26 cellular contexts compared by ENCODE assay signal in the genomic region with DNA sequence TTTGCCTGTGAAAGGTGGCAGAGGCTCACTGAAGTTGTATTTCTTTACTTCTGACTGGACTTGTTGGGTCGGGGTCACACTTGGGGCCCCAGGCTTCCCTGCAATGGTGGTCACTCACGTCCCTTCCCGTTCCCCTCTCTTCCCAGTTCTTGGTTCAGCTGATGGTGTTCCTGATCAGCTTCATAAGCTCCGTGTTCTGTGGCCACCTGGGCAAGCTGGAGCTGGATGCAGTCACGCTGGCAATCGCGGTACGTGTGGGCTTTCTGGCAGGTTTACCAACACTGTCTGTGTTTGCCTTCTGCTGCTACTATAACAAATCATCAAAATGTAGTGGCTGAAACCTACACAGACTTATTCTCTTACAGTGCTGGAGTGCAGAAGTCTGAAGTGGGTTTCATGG. TPM values are rescaled to one million over a fixed set of nuclear protein-coding genes. Genes with fewer than 3 reads are reported as not detected.
"Had no signal": no experiment of that assay in that cellular context is flagged by ENCODE, and none has a peak within 500 bp of the region (broad histone marks: within the 10 kb centered on the region; RNA-seq: fewer than 3 reads in every experiment).

No MANE protein-coding gene starts in this region.

- H2AFZ ChIP-seq: hepatocyte had no signal

- FAIRE-seq: pancreas, urothelium cell line had no signal

- H3K4me3 ChIP-seq: heart right ventricle, hepatocyte, left ventricle myocardium inferior, lung, pancreas, psoas muscle, skin epidermis, stomach, testis, thyroid gland, upper lobe of right lung had no signal

- H3K36me3 ChIP-seq: heart right ventricle, left ventricle myocardium inferior, pancreas, stomach, thyroid gland, upper lobe of right lung had no signal

- H3K4me2 ChIP-seq: hepatocyte had no signal

- DNase-seq: heart right ventricle; islet precursor cell; left ventricle myocardium inferior; mesendoderm; naive B cell; natural killer cell; nucleus accumbens; pancreas; psoas muscle; stimulated activated CD4-positive, alpha-beta T cell treated with anti-CD3 and anti-CD28 coated beads, Interleukin-12 subunit alpha, Interleukin-12 subunit beta, amount 100 ng/mL, for 4 hours; stimulated activated CD4-positive, alpha-beta T cell treated with anti-CD3 and anti-CD28 coated beads, Interleukin-15, amount 100 ng/mL, for 24 hours; stimulated activated CD4-positive, alpha-beta T cell treated with anti-CD3 and anti-CD28 coated beads, Interleukin-2, amount 100 ng/mL, for 24 hours; stimulated activated CD4-positive, alpha-beta T cell treated with anti-CD3 and anti-CD28 coated beads, Interleukin-4, amount 100 ng/mL, for 1 hour; stimulated activated naive B cell treated with anti-CD40 and anti-IgM and Interleukin-4, amounts not matched to agents 10 μg/mL and 1 μg/mL and 100 μg/mL, for 72 hours; stimulated activated naive CD8-positive, alpha-beta T cell treated with anti-CD3 and anti-CD28 coated beads, Interleukin-15, Interleukin-2, amounts not matched to agents 100 U/mL and 50 U/mL, for 24 hours; stomach; testis; thyroid gland; trophoblast cell; upper lobe of right lung had no signal

- H3K79me2 ChIP-seq: hepatocyte had no signal

- H3K27me3 ChIP-seq: heart right ventricle, hepatocyte, pancreas, stomach, testis, thyroid gland, upper lobe of right lung had no signal

- H3K27ac ChIP-seq: heart right ventricle, hepatocyte, left ventricle myocardium inferior, pancreas, psoas muscle, skin epidermis, stomach, thyroid gland, upper lobe of right lung had no signal

- ATAC-seq: heart right ventricle; natural killer cell; pancreas; psoas muscle; sciatic nerve; stimulated activated naive B cell treated with anti-CD40 and anti-IgM and Interleukin-4, amounts not matched to agents 10 μg/mL and 1 μg/mL and 100 μg/mL, for 72 hours; stimulated activated naive CD8-positive, alpha-beta T cell treated with anti-CD3 and anti-CD28 coated beads, Interleukin-15, Interleukin-2, amounts not matched to agents 100 U/mL and 50 U/mL, for 24 hours; upper lobe of right lung had no signal

- H3K4me1 ChIP-seq: pancreas had no signal

- H3K9me3 ChIP-seq: heart right ventricle, left ventricle myocardium inferior, pancreas, psoas muscle, stomach, testis, thyroid gland, upper lobe of right lung had no signal

RNA-seq across cellular contexts. Expression of gene SLC47A1, which starts 8.6 kb away (rescaled TPM):
- polyA plus RNA-seq: neural cell had no signal
